In genomic region chr10:59649606-59650346, GRCh38 we compare ENCODE assay signal across 27 cellular contexts.
"Had no signal": no experiment of that assay in that cellular context is flagged by ENCODE, and none has a peak within 500 bp of the region (broad histone marks: within the 10 kb centered on the region; RNA-seq: fewer than 3 reads in every experiment).

No MANE protein-coding gene starts in this region.

- H3K27me3 Mint-ChIP-seq: activated CD8-positive, alpha-beta T cell treated with anti-CD3 and anti-CD28 coated beads for 36 hours; dendritic cell treated with granulocyte-macrophage colony-stimulating factor and Interleukin-4, amounts not matched to agents 40 ng/mL and 50 ng/mL, for 4 days had no signal

- H3K4me3 ChIP-seq: body of pancreas, coronary artery, dorsolateral prefrontal cortex, gastroesophageal sphincter had no signal

- H3K36me3 Mint-ChIP-seq: activated naive CD8-positive, alpha-beta T cell had no signal

- H3K4me3 Mint-ChIP-seq: activated CD8-positive, alpha-beta T cell treated with anti-CD3 and anti-CD28 coated beads for 36 hours; activated naive CD8-positive, alpha-beta T cell; activated T-cell treated with anti-CD3 and anti-CD28 coated beads, Interleukin-2, amount 50 U/mL, for 4 hours; activated T-helper 17 cell treated with anti-CD3 and anti-CD28 coated beads, Interleukin-2, amount 50 U/mL, for 72 hours; central memory CD8-positive, alpha-beta T cell; dendritic cell treated with granulocyte-macrophage colony-stimulating factor and Interleukin-4, amounts not matched to agents 40 ng/mL and 50 ng/mL, for 4 days; endodermal cell had no signal

- H3K27ac ChIP-seq: body of pancreas, foreskin keratinocyte, gastroesophageal sphincter had no signal

- H3K4me1 ChIP-seq: body of pancreas, foreskin keratinocyte had no signal

- H3K36me3 ChIP-seq: gastroesophageal sphincter had no signal

- H3K27me3 ChIP-seq: body of pancreas, dorsolateral prefrontal cortex, foreskin keratinocyte, gastroesophageal sphincter had no signal

- H3K27ac Mint-ChIP-seq: activated CD8-positive, alpha-beta T cell treated with anti-CD3 and anti-CD28 coated beads for 36 hours; activated naive CD8-positive, alpha-beta T cell; activated T-helper 17 cell treated with anti-CD3 and anti-CD28 coated beads, Interleukin-2, amount 50 U/mL, for 72 hours; dendritic cell treated with granulocyte-macrophage colony-stimulating factor and Interleukin-4, amounts not matched to agents 40 ng/mL and 50 ng/mL, for 4 days had no signal

- ATAC-seq: activated CD8-positive, alpha-beta T cell treated with anti-CD3 and anti-CD28 coated beads for 36 hours; activated T-cell treated with anti-CD3 and anti-CD28 coated beads, Interleukin-2, amount 50 U/mL, for 4 hours; activated T-helper 17 cell treated with anti-CD3 and anti-CD28 coated beads, Interleukin-2, amount 50 U/mL, for 72 hours; body of pancreas; esophagus mucosa; foreskin keratinocyte; gastroesophageal sphincter had no signal

- H3K4me1 Mint-ChIP-seq: activated T-helper 17 cell treated with anti-CD3 and anti-CD28 coated beads, Interleukin-2, amount 50 U/mL, for 72 hours had no signal

- DNase-seq: activated CD4-positive, alpha-beta T cell treated with anti-CD3 and anti-CD28 coated beads for 4 hours; activated CD4-positive, alpha-beta T cell treated with anti-CD3 and anti-CD28 coated beads, Interleukin-2, amount 50 U/mL, for 1 hour; activated CD4-positive, alpha-beta T cell treated with anti-CD3 and anti-CD28 coated beads, Interleukin-2, amount 50 U/mL, for 48 hours; activated CD4-positive, CD25-positive, alpha-beta regulatory T cell; activated CD4-positive, CD25-positive, alpha-beta regulatory T cell treated with anti-CD3 and anti-CD28 coated beads, Interleukin-2, amount 50 U/mL, for 72 hours; activated CD8-positive, alpha-beta memory T cell treated with anti-CD3 and anti-CD28 coated beads for 24 hours; activated CD8-positive, alpha-beta T cell treated with anti-CD3 and anti-CD28 coated beads for 36 hours; activated effector memory CD4-positive, alpha-beta T cell treated with Interleukin-2 at 50 U/mL for 16 hours; activated gamma-delta T cell treated with Interleukin-2 at 50 U/mL for 16 hours; activated naive CD4-positive, alpha-beta T cell treated with anti-CD3 and anti-CD28 coated beads, Interleukin-2, amount 50 U/mL, for 16 hours; activated naive CD4-positive, alpha-beta T cell treated with Interleukin-2 at 50 U/mL for 16 hours; activated T-cell treated with anti-CD3 and anti-CD28 coated beads, Interleukin-2, amount 50 U/mL, for 4 hours; amygdala; aorta; body of pancreas; dorsolateral prefrontal cortex; effector memory CD4-positive, alpha-beta T cell; endodermal cell; T-helper 2 cell had no signal

- H3K9me3 ChIP-seq: body of pancreas had no signal
